Comparison of ENCODE assay signal across 21 cellular contexts in the genomic region with DNA sequence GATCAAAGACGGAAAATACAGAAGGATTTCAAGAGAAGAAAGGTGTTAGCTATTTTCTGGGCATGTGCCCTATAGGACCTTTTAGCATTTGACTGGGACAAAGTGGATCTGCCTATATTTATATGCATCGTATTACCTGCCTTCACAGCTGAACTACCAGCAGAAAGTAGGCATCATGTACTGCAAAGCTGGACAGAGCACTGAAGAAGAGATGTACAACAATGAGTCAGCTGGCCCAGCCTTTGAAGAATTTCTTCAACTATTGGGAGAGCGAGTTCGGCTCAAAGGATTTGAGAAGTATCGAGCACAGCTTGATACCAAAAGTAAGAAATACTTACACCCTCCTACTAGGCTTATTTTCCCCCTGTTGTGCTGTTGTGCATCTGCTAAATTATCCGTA.
"Had no signal": no experiment of that assay in that cellular context is flagged by ENCODE, and none has a peak within 500 bp of the region (broad histone marks: within the 10 kb centered on the region; RNA-seq: fewer than 3 reads in every experiment).

No MANE protein-coding gene starts in this region.

- H3K36me3 ChIP-seq: adrenal gland, breast epithelium, upper lobe of left lung had no signal

- H3K4me3 ChIP-seq: adrenal gland, breast epithelium, esophagus squamous epithelium, hepatocyte, upper lobe of left lung had no signal

- H3K4me3 Mint-ChIP-seq: activated naive CD4-positive, alpha-beta T cell treated with anti-CD3 and anti-CD28 coated beads, Interleukin-2, amount 10 ng/mL, durations not matched to agents 7 days and 5 days; natural killer cell treated with Interleukin-12 subunit alpha and Interleukin-12 subunit beta and Interleukin-15 and Interleukin-18, amount 100 ng/mL, for 72 hours had no signal

- H2AFZ ChIP-seq: hepatocyte had no signal

- DNase-seq: activated CD4-positive, alpha-beta T cell treated with anti-CD3 and anti-CD28 coated beads, Interleukin-2, amount 50 U/mL, for 48 hours; activated naive CD4-positive, alpha-beta T cell treated with anti-CD3 and anti-CD28 coated beads, Interleukin-2, amount 10 ng/mL, durations not matched to agents 7 days and 5 days; activated T-cell treated with anti-CD3 and anti-CD28 coated beads, Interleukin-2, amount 50 U/mL, for 1 hour; adrenal gland; effector CD4-positive, alpha-beta T cell; esophagus squamous epithelium; kidney; mesenchymal stem cell; nucleus accumbens; right cardiac atrium; small intestine; stimulated activated CD4-positive, alpha-beta T cell treated with anti-CD3 and anti-CD28 coated beads, Interleukin-4, amount 100 ng/mL, for 4 hours; stimulated activated CD8-positive, alpha-beta memory T cell treated with anti-CD3 and anti-CD28 coated beads, Interleukin-4, amount 100 ng/mL, for 48 hours; stimulated activated naive CD8-positive, alpha-beta T cell treated with anti-CD3 and anti-CD28 coated beads, Interleukin-15, Interleukin-2, amounts not matched to agents 100 U/mL and 50 U/mL, for 24 hours; upper lobe of left lung; WERI-Rb-1 had no signal

- H3K27ac ChIP-seq: breast epithelium, esophagus squamous epithelium, upper lobe of left lung, WERI-Rb-1 had no signal

- FAIRE-seq: colon, kidney, small intestine had no signal

- H3K27ac Mint-ChIP-seq: activated naive CD4-positive, alpha-beta T cell treated with anti-CD3 and anti-CD28 coated beads, Interleukin-2, amount 10 ng/mL, durations not matched to agents 7 days and 5 days; natural killer cell treated with Interleukin-12 subunit alpha and Interleukin-12 subunit beta and Interleukin-15 and Interleukin-18, amount 100 ng/mL, for 72 hours; progenitor cell of endocrine pancreas had no signal

- H3K4me2 ChIP-seq: hepatocyte had no signal

- H3K4me1 ChIP-seq: breast epithelium had no signal

- H3K4me1 Mint-ChIP-seq: activated naive CD4-positive, alpha-beta T cell treated with anti-CD3 and anti-CD28 coated beads, Interleukin-2, amount 10 ng/mL, durations not matched to agents 7 days and 5 days had no signal

- H3K27me3 Mint-ChIP-seq: activated naive CD4-positive, alpha-beta T cell treated with anti-CD3 and anti-CD28 coated beads, Interleukin-2, amount 10 ng/mL, durations not matched to agents 7 days and 5 days; natural killer cell treated with Interleukin-12 subunit alpha and Interleukin-12 subunit beta and Interleukin-15 and Interleukin-18, amount 100 ng/mL, for 72 hours; progenitor cell of endocrine pancreas had no signal

- ATAC-seq: natural killer cell treated with Interleukin-12 subunit alpha and Interleukin-12 subunit beta and Interleukin-15 and Interleukin-18, amount 100 ng/mL, for 72 hours; right cardiac atrium; stimulated activated naive CD8-positive, alpha-beta T cell treated with anti-CD3 and anti-CD28 coated beads, Interleukin-15, Interleukin-2, amounts not matched to agents 100 U/mL and 50 U/mL, for 24 hours had no signal

- H3K27me3 ChIP-seq: adrenal gland, breast epithelium, esophagus squamous epithelium, hepatocyte, upper lobe of left lung had no signal
